Comparison of ENCODE assay signal across 21 cellular contexts in genomic region chr12:1838994-1839365, GRCh38. TPM values are rescaled to one million over a fixed set of nuclear protein-coding genes. Genes with fewer than 3 reads are reported as not detected.
DNase-seq lines count a peak whose midpoint lies in the region; ATAC-seq and TF ChIP-seq lines count a peak whose summit lies in the region.
"Had no signal": no experiment of that assay in that cellular context is flagged by ENCODE, and none has a peak within 500 bp of the region (broad histone marks: within the 10 kb centered on the region; RNA-seq: fewer than 3 reads in every experiment).

No MANE protein-coding gene starts in this region.

- CTCF ChIA-PET in RWPE1 (lab: Yijun Ruan, JAX), result no interaction called here

- no peaks in the 10 kb centered on the region for H3K9me3 Mint-ChIP-seq in chondrocyte (ENCODE audit: low read depth)
- H3K9me3 Mint-ChIP-seq: CD4-positive, CD25-positive, alpha-beta regulatory T cell had no signal

- TF ChIP-seq RAD21 in neural cell (conservative IDR thresholded peaks at IDR 0.05), result no peak

- TF ChIP-seq EP300 in neural cell (conservative IDR thresholded peaks at IDR 0.05; ENCODE audit: poor library complexity, severe bottlenecking), result no peak

- H3K36me3 Mint-ChIP-seq in chondrocyte (ENCODE audit: low read depth), result no peaks in the 10 kb centered on the region
- H3K36me3 Mint-ChIP-seq: CD4-positive, CD25-positive, alpha-beta regulatory T cell had no signal

- H3K4me3 ChIP-seq in neural cell (ENCODE audit: low read length) (peak overlapping the region; percentile 37), upper lobe of right lung (no peak overlapping the region)
- H3K4me3 ChIP-seq: GM23248 had no signal

- no peak for ATAC-seq in activated CD4-positive, CD25-positive, alpha-beta regulatory T cell treated with anti-CD3 and anti-CD28 coated beads, Interleukin-2, amount 50 U/mL, for 24 hours
- ATAC-seq in upper lobe of right lung, result no peak
- no peak for ATAC-seq in GM21576 (IDR thresholded peaks at IDR 0.05; ENCODE audit: unreplicated experiment)

- H3K4me2 ChIP-seq in neural cell (ENCODE audit: low read length), result peak overlapping the region; percentile 17

- peak; percentile 21 for DNase-seq in activated CD4-positive, CD25-positive, alpha-beta regulatory T cell treated with anti-CD3 and anti-CD28 coated beads, Interleukin-2, amount 50 U/mL, for 72 hours
- peak; percentile 61 for DNase-seq in chondrocyte (ENCODE audit: low spot score)
- DNase-seq in upper lobe of right lung, result peak; percentile 36
- DNase-seq in RWPE1 (ENCODE audit: low spot score), result no peak
- DNase-seq in HuH-7 (ENCODE audit: low spot score), result no peak
- DNase-seq: Calu3; CD4-positive, CD25-positive, alpha-beta regulatory T cell; DND-41; GM23248; KBM-7; NCI-H1930; NCI-H524 treated with DMSO at 0.1 percent for 48 hours; OCI-M1; RPMI8226 had no signal

- POLR2A ChIA-PET in RWPE1 (lab: Yijun Ruan, JAX; ENCODE audit: low non-redundant PET), result no interaction called here

- no peaks in the 10 kb centered on the region for H3K79me2 ChIP-seq in neural cell (replicated peaks; ENCODE audit: insufficient read depth, low read length)

- H3K27ac ChIP-seq in neural cell (ENCODE audit: low read length) (peak overlapping the region; percentile 50), upper lobe of right lung (no peak overlapping the region), RWPE1 (no peak overlapping the region)
- H3K27ac ChIP-seq: GM23248 had no signal

- no peaks in the 10 kb centered on the region for H3K9me3 ChIP-seq in neural cell (ENCODE audit: low read length)
- H3K9me3 ChIP-seq in upper lobe of right lung, result no peaks in the 10 kb centered on the region

- intact Hi-C loops in upper lobe of right lung (cut with DNase I), result no loop called here

- H3K9ac ChIP-seq in neural cell (ENCODE audit: low read length), result peak overlapping the region; percentile 37
- H3K9ac ChIP-seq: GM23248 had no signal

- peaks cover 18% of the 10 kb centered on the region for H3K27me3 Mint-ChIP-seq in chondrocyte (ENCODE audit: low read depth)

- H3K4me1 ChIP-seq in upper lobe of right lung, result no peaks in the 10 kb centered on the region

- H3K36me3 ChIP-seq in neural cell (ENCODE audit: insufficient read depth, low read length), result no peaks in the 10 kb centered on the region
- H3K36me3 ChIP-seq in upper lobe of right lung, result no peaks in the 10 kb centered on the region

- no peak overlapping the region for H3K4me3 Mint-ChIP-seq in chondrocyte (ENCODE audit: unreplicated experiment)
- H3K4me3 Mint-ChIP-seq: CD4-positive, CD25-positive, alpha-beta regulatory T cell had no signal

- peaks cover 21% of the 10 kb centered on the region for H3K4me1 Mint-ChIP-seq in chondrocyte (ENCODE audit: low read depth)

- TF ChIP-seq CTCF in chondrocyte (IDR thresholded peaks at IDR 0.05) (no peak), neural cell (IDR thresholded peaks at IDR 0.05; ENCODE audit: poor library complexity, severe bottlenecking) (no peak), upper lobe of right lung (IDR thresholded peaks at IDR 0.05) (no peak), RWPE1 (conservative IDR thresholded peaks at IDR 0.05; ENCODE audit: low read depth) (no peak)

- H2AFZ ChIP-seq in neural cell (ENCODE audit: low read depth, low read length), result no peak overlapping the region
- H2AFZ ChIP-seq: GM23248 had no signal

- H3K27me3 ChIP-seq in neural cell (ENCODE audit: insufficient read depth, low read depth, low read length) (no peaks in the 10 kb centered on the region), upper lobe of right lung (peaks cover 16% of the 10 kb centered on the region)

- no peaks in the 10 kb centered on the region for H3F3A ChIP-seq in neural cell (ENCODE audit: insufficient read depth, low read length, poor library complexity, severe bottlenecking)

- H4K20me1 ChIP-seq in neural cell (ENCODE audit: insufficient read depth), result no peaks in the 10 kb centered on the region

- no peaks in the 10 kb centered on the region for H3K9me2 ChIP-seq in neural cell (ENCODE audit: insufficient read depth, low read length)

- no peak overlapping the region for H3K27ac Mint-ChIP-seq in chondrocyte (ENCODE audit: unreplicated experiment)

TF ChIP-seq in neural cell, 6 proteins besides CTCF, POLR2A, EP300 and RAD21:
- TF ChIP-seq MXI1 (conservative IDR thresholded peaks at IDR 0.05; ENCODE audit: poor library complexity, severe bottlenecking) (no peak), POLR2AphosphoS5 (IDR thresholded peaks at IDR 0.05) (no peak), REST (IDR thresholded peaks at IDR 0.05; ENCODE audit: borderline replicate concordance) (no peak), TAF1 (IDR thresholded peaks at IDR 0.05; ENCODE audit: low read depth) (no peak), EZH2 (IDR thresholded peaks at IDR 0.05; ENCODE audit: borderline replicate concordance, insufficient read depth, low read length, poor library complexity, severe bottlenecking) (no peak), SMC3 (conservative IDR thresholded peaks at IDR 0.05; ENCODE audit: poor library complexity) (no peak)

RNA-seq across cellular contexts. Expression of gene LRTM2, which starts 18.6 kb away (rescaled TPM):
- total RNA-seq in chondrocyte (not detected in 3 replicates), upper lobe of right lung (not detected)
- 2.4 and 4.1 TPM in 2 replicates for polyA plus RNA-seq in neural cell
- 0.93 TPM in 1 of 2 replicates, not detected in the other for polyA minus RNA-seq in neural cell
- total RNA-seq: A172; Calu3; CD4-positive, CD25-positive, alpha-beta regulatory T cell; GM23248; HT1080; MCF 10A; SK-MEL-5 had no signal
- polyA plus RNA-seq: CD4-positive, CD25-positive, alpha-beta regulatory T cell; GM23248 had no signal

Comparison
In these comparisons a context has a peak if more than half of its experiments do, and no peak if none do; other contexts are left out.
1. DNase-seq: peak in activated CD4-positive, CD25-positive, alpha-beta regulatory T cell treated with anti-CD3 and anti-CD28 coated beads, Interleukin-2, amount 50 U/mL, for 72 hours (single experiment), chondrocyte (single experiment) and upper lobe of right lung (single experiment); none in RWPE1 (single experiment) and HuH-7 (single experiment).